Comparison of ENCODE assay signal across 8 cellular contexts in the genomic region with DNA sequence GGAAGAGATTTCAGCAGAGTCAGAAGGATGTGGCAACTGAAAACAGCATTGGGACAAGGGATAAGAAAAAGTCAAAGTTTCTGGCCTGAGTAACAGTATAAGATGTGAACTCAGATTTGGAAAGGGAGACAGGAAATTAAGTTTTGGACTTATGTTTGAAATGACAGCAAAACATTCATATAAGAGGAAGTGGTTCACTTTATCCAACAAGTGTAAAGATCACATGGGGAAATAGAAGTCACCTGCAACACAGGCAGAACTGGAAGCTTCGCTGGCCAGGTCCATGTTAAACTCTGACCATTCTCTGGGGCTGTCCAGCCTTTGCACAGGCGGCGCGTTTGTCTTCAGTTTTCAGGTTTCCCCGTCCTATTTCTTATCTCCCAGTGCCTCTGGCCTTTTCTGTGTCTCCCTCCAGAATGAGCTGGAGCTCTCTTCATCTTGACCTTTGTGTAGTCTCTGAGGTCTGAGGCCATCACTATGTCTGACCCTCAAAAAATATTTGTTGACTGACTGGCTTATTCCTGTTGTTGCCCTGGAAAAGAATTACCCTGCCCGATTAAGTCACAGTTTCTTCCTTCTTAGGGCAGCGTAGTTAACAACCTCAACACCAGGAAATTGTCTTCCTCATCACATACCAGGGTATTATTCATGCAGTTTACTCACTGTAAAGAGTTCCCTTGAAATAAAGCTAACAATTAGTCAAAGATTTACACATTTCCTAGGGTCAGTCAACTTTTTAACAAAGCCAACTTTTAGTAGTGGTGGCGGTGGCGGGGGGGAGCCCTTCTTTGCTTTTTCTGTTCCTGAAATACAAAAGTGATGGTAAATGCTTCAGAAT. TPM values are rescaled to one million over a fixed set of nuclear protein-coding genes. Genes with fewer than 3 reads are reported as not detected.
DNase-seq lines count a peak whose midpoint lies in the region; ATAC-seq and TF ChIP-seq lines count a peak whose summit lies in the region.

No MANE protein-coding gene starts in this region.

- H3K9me3 ChIP-seq in hepatocyte (ENCODE audit: low read depth), result no peaks in the 10 kb centered on the region
- H3K9me3 ChIP-seq in skeletal muscle satellite cell (replicated peaks; ENCODE audit: low read length), result no peaks in the 10 kb centered on the region

- H3K79me2 ChIP-seq in hepatocyte, result peaks cover 31% of the 10 kb centered on the region

- peak overlapping the region; percentile 94 for H3K27ac Mint-ChIP-seq in activated naive CD4-positive, alpha-beta T cell treated with anti-CD3 and anti-CD28 coated beads, Interleukin-2, amount 50 U/mL, for 24 hours

- H3K9me3 Mint-ChIP-seq in activated naive CD4-positive, alpha-beta T cell treated with anti-CD3 and anti-CD28 coated beads, Interleukin-2, amount 50 U/mL, for 24 hours, result no peaks in the 10 kb centered on the region

- peak overlapping the region; percentile 94 for H3K27ac ChIP-seq in hepatocyte

- peak overlapping the region; percentile 74 for H3K9ac ChIP-seq in skeletal muscle satellite cell (ENCODE audit: low read depth, low read length)

- peaks cover 60% of the 10 kb centered on the region for H3K4me1 Mint-ChIP-seq in activated naive CD4-positive, alpha-beta T cell treated with anti-CD3 and anti-CD28 coated beads, Interleukin-2, amount 50 U/mL, for 24 hours

- H3K27me3 ChIP-seq in hepatocyte (no peaks in the 10 kb centered on the region), skeletal muscle satellite cell (ENCODE audit: control insufficient read depth, insufficient read depth, low read length) (no peaks in the 10 kb centered on the region)

- no peaks in the 10 kb centered on the region for H3K27me3 Mint-ChIP-seq in activated naive CD4-positive, alpha-beta T cell treated with anti-CD3 and anti-CD28 coated beads, Interleukin-2, amount 50 U/mL, for 24 hours

- peak overlapping the region; percentile 40 for H3K4me3 ChIP-seq in hepatocyte
- peak overlapping the region; percentile 69 for H3K4me3 ChIP-seq in skeletal muscle satellite cell (ENCODE audit: low read length)

- no peak for TF ChIP-seq CTCF in hepatocyte (IDR thresholded peaks at IDR 0.05; ENCODE audit: poor library complexity)

- DNase-seq in CD1c-positive myeloid dendritic cell (ENCODE audit: extremely low spot score) (peak; percentile 64), KBM-7 (peak; percentile 36), hepatocyte (ENCODE audit: low spot score) (peak; percentile 53), NK-92 (lab: John Stamatoyannopoulos, UW; ENCODE audit: unreplicated experiment) (no peak), posterior vena cava (ENCODE audit: low spot score) (no peak)

- peaks cover 19% of the 10 kb centered on the region for H4K20me1 ChIP-seq in hepatocyte (ENCODE audit: insufficient read depth, poor library complexity, severe bottlenecking)

- H3K4me1 ChIP-seq in hepatocyte (ENCODE audit: insufficient read depth) (peaks cover 11% of the 10 kb centered on the region), skeletal muscle satellite cell (ENCODE audit: control insufficient read depth, insufficient read depth, low read length) (peaks cover 41% of the 10 kb centered on the region)

- peak overlapping the region; percentile 50 for H2AFZ ChIP-seq in hepatocyte

- H3K36me3 ChIP-seq in hepatocyte (replicated peaks; ENCODE audit: insufficient read depth, low read depth) (no peaks in the 10 kb centered on the region), skeletal muscle satellite cell (ENCODE audit: insufficient read depth, low read length) (no peaks in the 10 kb centered on the region)

- WGBS in hepatocyte (ENCODE audit: low lambda C conversion rate, missing lambda C conversion rate), result 55% methylated on average over 9 of the region's 9 CpGs

- intact Hi-C loops in posterior vena cava (cut with DNase I), result loop anchor here in 1 of 2 donors (10.0 kb wide), 1 partner anchor 59 kb away; no protein-coding TSS in a partner anchor

- no peak for ATAC-seq in HG03108 (IDR thresholded peaks at IDR 0.05; ENCODE audit: unreplicated experiment)

- peak overlapping the region; percentile 81 for H3K4me2 ChIP-seq in hepatocyte
- H3K4me2 ChIP-seq in skeletal muscle satellite cell (ENCODE audit: low read length), result peak overlapping the region; percentile 79

- H3K4me3 Mint-ChIP-seq in activated naive CD4-positive, alpha-beta T cell treated with anti-CD3 and anti-CD28 coated beads, Interleukin-2, amount 50 U/mL, for 24 hours, result peak overlapping the region; percentile 86

- H3K36me3 Mint-ChIP-seq in activated naive CD4-positive, alpha-beta T cell treated with anti-CD3 and anti-CD28 coated beads, Interleukin-2, amount 50 U/mL, for 24 hours, result peaks cover 7% of the 10 kb centered on the region

- in situ Hi-C loops in KBM-7 (cut with MboI; ENCODE audit: low pct_unique_long_range_greater_than_20kb, low sequenced_read_pairs), result no loop called here

- no peaks in the 10 kb centered on the region for H3K9me2 ChIP-seq in hepatocyte (replicated peaks; ENCODE audit: insufficient read depth)

RNA-seq across cellular contexts. Expression of a gene that starts 1.0 kb away (rescaled TPM):
- total RNA-seq in hepatocyte (12.6 and 13.2 TPM in 2 replicates), posterior vena cava (10 to 100 TPM; 17.1 to 21.4 TPM)
- polyA plus RNA-seq in hepatocyte, result 6.2 TPM in 2 replicates
- total RNA-seq in skeletal muscle satellite cell (2012; rRNA removed), result 12.5 and 13.7 TPM in 2 replicates

Comparison
In these comparisons a context has a peak if more than half of its experiments do, and no peak if none do; other contexts are left out.
1. DNase-seq: peak in CD1c-positive myeloid dendritic cell (single experiment), KBM-7 (single experiment) and hepatocyte (single experiment); none in NK-92 (single experiment) and posterior vena cava (single experiment).